9 cellular contexts compared by ENCODE assay signal in genomic region chr11:123145220-123145619, GRCh38. TPM values are rescaled to one million over a fixed set of nuclear protein-coding genes. Genes with fewer than 3 reads are reported as not detected.
DNase-seq lines count a peak whose midpoint lies in the region; ATAC-seq, FAIRE-seq and TF ChIP-seq lines count a peak whose summit lies in the region.
"Had no signal": no experiment of that assay in that cellular context is flagged by ENCODE, and none has a peak within 500 bp of the region (broad histone marks: within the 10 kb centered on the region; RNA-seq: fewer than 3 reads in every experiment).

No MANE protein-coding gene starts in this region.

- BruUV-seq in Panc1 (replicated peaks; lab: Mats Ljungman, UMichigan), result no TSS peak

- FAIRE-seq in H54 (lab: Jason Lieb, UNC) (peak; percentile 86), small intestine (lab: Jason Lieb, UNC) (no peak)

- H3K9me3 ChIP-seq in Panc1 (ENCODE audit: control insufficient read depth, insufficient read depth, low read depth, low read length), result no peaks in the 10 kb centered on the region
- H3K9me3 ChIP-seq in small intestine (ENCODE audit: control insufficient read depth, low read depth), result no peaks in the 10 kb centered on the region

- in situ Hi-C loops in Panc1 (cut with HindIII; ENCODE audit: low pct_unique_long_range_greater_than_20kb, low sequenced_read_pairs), result no loop called here

- no peak for TF ChIP-seq POLR2A in H54 (IDR thresholded peaks at IDR 0.05; ENCODE audit: low read depth, low read length)

- intact Hi-C loops in Panc1 (cut with micrococcal nuclease; ENCODE audit: unreplicated experiment), result no loop called here

- DNase-seq in H54 (ENCODE audit: insufficient read length, low spot score), result peak; percentile 64
- peak; percentile 72 for DNase-seq in Panc1 (ENCODE audit: low read depth, low spot score)
- DNase-seq in fibroblast of peridontal ligament (ENCODE audit: extremely low read depth), result peak; percentile 90
- DNase-seq in small intestine, result peak; percentile 93
- no peak for DNase-seq in activated naive CD4-positive, alpha-beta T cell treated with Interleukin-2 at 50 U/mL for 16 hours
- no peak for DNase-seq in inferior parietal cortex (ENCODE audit: extremely low spot score)
- DNase-seq: activated naive CD8-positive, alpha-beta T cell treated with anti-CD3 and anti-CD28 coated beads, Interleukin-2, amount 10 ng/mL, durations not matched to agents 7 days and 5 days had no signal

- H3K36me3 ChIP-seq in Panc1 (ENCODE audit: control insufficient read depth, insufficient read depth, low read length) (no peaks in the 10 kb centered on the region), small intestine (ENCODE audit: control insufficient read depth in 2 of 2, insufficient read depth in 2 of 2, low read length in 2 of 2) (no peaks in the 10 kb centered on the region)

- WGBS in small intestine, 3 donors, result 7 to 43% (median 19%) methylated on average over 12 to 13 of the region's 13 CpGs

- POLR2A ChIA-PET in Panc1 (lab: Charles Lee), result interaction anchor here (0.6 kb wide), 1 partner anchor 257 kb away, joined by 3 read pairs; no protein-coding TSS in a partner anchor

- H3K27me3 ChIP-seq in Panc1 (ENCODE audit: control insufficient read depth, insufficient read depth, low read length) (no peaks in the 10 kb centered on the region), small intestine (ENCODE audit: control insufficient read depth in 2 of 2, insufficient read depth in 2 of 2, low read length in 2 of 2) (no peaks in the 10 kb centered on the region)

- H3K27ac ChIP-seq in Panc1 (ENCODE audit: low read length) (no peak overlapping the region), small intestine (ENCODE audit: low read depth in 1 of 2, low read length in 1 of 2) (peak overlapping the region; percentile 24 to 56)

- peak; percentile 92 for ATAC-seq in Panc1
- no peak for ATAC-seq in GM18517 (IDR thresholded peaks at IDR 0.05; ENCODE audit: unreplicated experiment)
- no peak for ATAC-seq in HG03442 (IDR thresholded peaks at IDR 0.05; ENCODE audit: unreplicated experiment)

- H3K4me3 ChIP-seq in Panc1 (ENCODE audit: low read depth in 2 of 2, low read length in 2 of 2) (peak overlapping the region in 1 of 2 experiments; percentile 40; a peak in 2 of 4 replicates), small intestine (ENCODE audit: low read depth in 1 of 2, low read length in 2 of 2) (no peak overlapping the region)

- CTCF ChIA-PET in Panc1 (lab: Charles Lee), result interaction anchor here (0.6 to 1.5 kb wide), 3 partner anchors 20 to 338 kb away, joined by 3 read pairs; no protein-coding TSS in a partner anchor

- TF ChIP-seq CTCF in Panc1 (IDR thresholded peaks at IDR 0.05), result no peak

- peaks cover 7% of the 10 kb centered on the region for H3K4me1 ChIP-seq in Panc1 (ENCODE audit: control insufficient read depth, insufficient read depth, low read length)
- no peaks in the 10 kb centered on the region for H3K4me1 ChIP-seq in small intestine (ENCODE audit: control insufficient read depth in 2 of 2, insufficient read depth in 1 of 2, low read depth in 1 of 2, low read length in 1 of 2)

RNA-seq across cellular contexts. Expression of gene CLMP, which starts 49.8 kb away (rescaled TPM):
- total RNA-seq in Panc1 (2021; ENCODE audit: unreplicated experiment), result 1.5 TPM
- 0.55 TPM for polyA plus RNA-seq in Panc1 (2012; ENCODE audit: insufficient read length)
- 10 to 100 TPM in 1 of 3 donors, 1 to 10 TPM in 1, under 1 TPM in 1; 0.22 to 12.2 (median 3.5) TPM for polyA plus RNA-seq in small intestine

Comparison
In these comparisons a context has a peak if more than half of its experiments do, and no peak if none do; other contexts are left out.
1. DNase-seq: peak in H54 (single experiment), Panc1 (single experiment), fibroblast of peridontal ligament (single experiment) and small intestine (single experiment); none in activated naive CD4-positive, alpha-beta T cell treated with Interleukin-2 at 50 U/mL for 16 hours (single experiment) and inferior parietal cortex (single experiment).